In the genomic region with DNA sequence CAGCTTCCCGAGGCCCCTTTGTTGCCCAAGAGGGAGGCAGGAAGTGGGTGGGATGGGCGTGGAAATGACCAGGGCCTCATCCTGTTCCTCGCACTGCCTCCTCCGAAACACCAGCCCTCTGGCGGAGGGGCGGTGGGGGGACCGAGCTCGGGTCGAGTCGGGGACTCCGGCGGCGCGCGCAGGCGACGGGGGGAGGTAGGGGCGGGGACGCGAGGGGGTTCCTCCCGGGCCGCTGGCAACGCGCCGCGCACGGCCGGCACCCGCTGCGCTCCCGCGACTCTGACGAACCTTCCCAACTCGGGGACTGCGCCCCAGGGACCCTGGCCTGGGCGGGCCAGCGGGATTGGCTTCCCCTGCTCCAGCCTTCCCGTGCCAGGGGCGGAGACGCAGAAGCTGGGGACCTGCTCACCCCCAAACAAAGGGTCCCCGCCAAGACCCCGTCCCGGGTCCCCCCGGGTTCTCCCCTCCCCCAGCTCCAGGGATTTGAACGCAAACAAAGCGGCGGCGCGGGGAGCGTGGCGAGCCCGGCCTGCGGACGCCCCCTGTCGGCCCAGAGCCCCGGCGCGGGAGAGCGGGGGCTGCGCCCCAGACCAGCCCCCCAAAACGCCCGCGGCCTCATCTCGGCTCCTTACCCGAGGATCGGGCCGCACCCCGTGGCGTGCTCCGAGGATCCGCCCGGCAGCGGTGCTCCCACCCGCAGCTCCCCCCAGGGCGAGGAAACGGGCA, we compare ENCODE assay signal across 1 cellular context.
TF ChIP-seq lines count a peak whose summit lies in the region.

No MANE protein-coding gene starts in this region.

TF ChIP-seq in IMR-90, 13 proteins besides CTCF, POLR2A, EP300 and RAD21:
- TF ChIP-seq FOS (IDR thresholded peaks at IDR 0.05; ENCODE audit: low read depth, low read length) (no peak), SMC3 (IDR thresholded peaks at IDR 0.05; ENCODE audit: low read depth, low read length) (0 out of 2 replicates have a peak, but pooled peaks have one; percentile 7), CEBPB (IDR thresholded peaks at IDR 0.05; ENCODE audit: low read depth, low read length) (peak; percentile 93), BHLHE40 (IDR thresholded peaks at IDR 0.05; ENCODE audit: low read depth, low read length) (no peak), MAZ (IDR thresholded peaks at IDR 0.05; ENCODE audit: borderline replicate concordance, low read depth, low read length) (peak; percentile 78), MXI1 (IDR thresholded peaks at IDR 0.05; ENCODE audit: borderline replicate concordance, low read depth, low read length) (0 out of 2 replicates have a peak, but pooled peaks have one; percentile 22)
